Comparison of ENCODE assay signal across 8 cellular contexts in genomic region chr2:175366814-175367213, GRCh38.
DNase-seq lines count a peak whose midpoint lies in the region; ATAC-seq and TF ChIP-seq lines count a peak whose summit lies in the region.

No MANE protein-coding gene starts in this region.

- H3K9me3 ChIP-seq in OCI-LY3 (ENCODE audit: insufficient read depth, low read length) (no peaks in the 10 kb centered on the region), breast epithelium (no peaks in the 10 kb centered on the region), tibial artery (no peaks in the 10 kb centered on the region)

- TF ChIP-seq CTCF in OCI-LY3 (IDR thresholded peaks at IDR 0.05; ENCODE audit: low read depth, low read length) (peak; percentile 88), breast epithelium (IDR thresholded peaks at IDR 0.05) (peak in 2 of 3 donors; percentile 53 to 59), tibial artery (IDR thresholded peaks at IDR 0.05) (peak; percentile 51 to 52)

- H4K20me1 ChIP-seq in OCI-LY3 (ENCODE audit: insufficient read depth, low read length), result no peaks in the 10 kb centered on the region

- DNase-seq in COR-L47 (lab: John Stamatoyannopoulos, UW) (peak; percentile 61), KG1 (lab: John Stamatoyannopoulos, UW) (peak; percentile 20), breast epithelium (ENCODE audit: low spot score in 2 of 2) (peak in 1 of 2 donors; percentile 18), left kidney (ENCODE audit: low read depth, low spot score) (peak; percentile 84), tibial artery (peak in 1 of 2 donors; percentile 22)

- ATAC-seq in GM19351 (IDR thresholded peaks at IDR 0.05; ENCODE audit: unreplicated experiment), result peak; percentile 88
- no peak for ATAC-seq in HG03280 (IDR thresholded peaks at IDR 0.05; ENCODE audit: unreplicated experiment)

- H3K27me3 ChIP-seq in OCI-LY3 (ENCODE audit: low read depth, low read length) (peaks cover 8% of the 10 kb centered on the region; the same call in 1 of the 2 replicates), breast epithelium (peaks cover 0 to 13% of the 10 kb centered on the region in 2 donors), tibial artery (peaks cover 0 to 38% of the 10 kb centered on the region in 2 donors)

- no peak overlapping the region for H3K4me3 ChIP-seq in OCI-LY3 (ENCODE audit: low read length)
- no peak overlapping the region for H3K4me3 ChIP-seq in breast epithelium
- H3K4me3 ChIP-seq in tibial artery, result no peak overlapping the region

- intact Hi-C loops in breast epithelium (cut with DNase I; ENCODE audit: low total_unique reads) (no loop called here), tibial artery (cut with DNase I; ENCODE audit: low total_unique reads) (loop anchor here (5.0 kb wide), 1 partner anchor 730 kb away; the partner anchor contains the start of gene HOXD12)

- peak overlapping the region; percentile 38 for H3K4me2 ChIP-seq in OCI-LY3 (ENCODE audit: low read length)

- H3K79me2 ChIP-seq in OCI-LY3 (ENCODE audit: low read length), result no peaks in the 10 kb centered on the region

- H3K4me1 ChIP-seq in OCI-LY3 (ENCODE audit: low read length) (no peaks in the 10 kb centered on the region), breast epithelium (no peaks in the 10 kb centered on the region), tibial artery (no peaks in the 10 kb centered on the region)

- H3K27ac ChIP-seq in OCI-LY3 (ENCODE audit: low read length), result no peak overlapping the region
- H3K27ac ChIP-seq in breast epithelium, result no peak overlapping the region
- no peak overlapping the region for H3K27ac ChIP-seq in tibial artery

- no peak for TF ChIP-seq POLR2A in breast epithelium (IDR thresholded peaks at IDR 0.05)

- H3K36me3 ChIP-seq in OCI-LY3 (replicated peaks; ENCODE audit: low read depth, low read length) (no peaks in the 10 kb centered on the region), breast epithelium (no peaks in the 10 kb centered on the region), tibial artery (no peaks in the 10 kb centered on the region)

- H2AFZ ChIP-seq in OCI-LY3 (ENCODE audit: low read depth, low read length), result peak overlapping the region; percentile 51; the same call in 1 of the 2 replicates

- no peak overlapping the region for H3K9ac ChIP-seq in OCI-LY3 (ENCODE audit: low read length)
